1 cellular context compared by ENCODE assay signal in the genomic region with DNA sequence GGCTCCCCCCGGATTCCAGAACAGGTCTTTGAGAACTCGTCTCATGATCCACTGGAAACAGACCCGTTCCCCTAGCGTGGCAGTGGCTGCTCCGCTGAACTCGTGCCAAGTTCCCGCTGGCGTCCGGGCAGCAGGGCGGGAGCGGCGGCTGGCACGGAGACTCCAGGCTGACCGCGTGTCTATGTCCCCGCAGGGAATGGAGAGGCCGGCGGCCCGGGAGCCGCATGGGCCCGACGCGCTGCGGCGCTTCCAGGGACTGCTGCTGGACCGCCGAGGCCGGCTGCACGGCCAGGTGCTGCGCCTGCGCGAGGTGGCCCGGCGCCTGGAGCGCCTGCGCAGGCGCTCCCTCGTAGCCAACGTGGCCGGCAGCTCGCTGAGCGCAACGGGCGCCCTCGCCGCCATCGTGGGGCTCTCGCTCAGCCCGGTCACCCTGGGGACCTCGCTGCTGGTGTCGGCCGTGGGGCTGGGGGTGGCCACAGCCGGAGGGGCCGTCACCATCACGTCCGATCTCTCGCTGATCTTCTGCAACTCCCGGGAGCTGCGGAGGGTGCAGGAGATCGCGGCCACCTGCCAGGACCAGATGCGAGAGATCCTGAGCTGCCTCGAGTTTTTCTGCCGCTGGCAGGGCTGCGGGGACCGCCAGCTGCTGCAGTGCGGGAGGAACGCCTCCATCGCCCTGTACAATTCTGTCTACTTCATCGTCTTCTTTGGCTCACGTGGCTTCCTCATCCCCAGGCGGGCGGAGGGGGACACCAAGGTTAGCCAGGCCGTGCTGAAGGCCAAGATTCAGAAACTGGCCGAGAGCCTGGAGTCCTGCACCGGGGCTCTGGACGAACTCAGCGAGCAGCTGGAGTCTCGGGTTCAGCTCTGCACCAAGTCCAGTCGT.
TF ChIP-seq lines count a peak whose summit lies in the region.

No MANE protein-coding gene starts in this region.

TF ChIP-seq in A549, 52 proteins besides CTCF, POLR2A, EP300 and RAD21 (continued from another document):
- TF ChIP-seq, protein P1, sequence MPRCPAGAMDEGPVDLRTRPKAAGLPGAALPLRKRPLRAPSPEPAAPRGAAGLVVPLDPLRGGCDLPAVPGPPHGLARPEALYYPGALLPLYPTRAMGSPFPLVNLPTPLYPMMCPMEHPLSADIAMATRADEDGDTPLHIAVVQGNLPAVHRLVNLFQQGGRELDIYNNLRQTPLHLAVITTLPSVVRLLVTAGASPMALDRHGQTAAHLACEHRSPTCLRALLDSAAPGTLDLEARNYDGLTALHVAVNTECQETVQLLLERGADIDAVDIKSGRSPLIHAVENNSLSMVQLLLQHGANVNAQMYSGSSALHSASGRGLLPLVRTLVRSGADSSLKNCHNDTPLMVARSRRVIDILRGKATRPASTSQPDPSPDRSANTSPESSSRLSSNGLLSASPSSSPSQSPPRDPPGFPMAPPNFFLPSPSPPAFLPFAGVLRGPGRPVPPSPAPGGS (IDR thresholded peaks at IDR 0.05), result peak; percentile 86; the same call in 2 of the 3 replicates
- TF ChIP-seq, protein P2, sequence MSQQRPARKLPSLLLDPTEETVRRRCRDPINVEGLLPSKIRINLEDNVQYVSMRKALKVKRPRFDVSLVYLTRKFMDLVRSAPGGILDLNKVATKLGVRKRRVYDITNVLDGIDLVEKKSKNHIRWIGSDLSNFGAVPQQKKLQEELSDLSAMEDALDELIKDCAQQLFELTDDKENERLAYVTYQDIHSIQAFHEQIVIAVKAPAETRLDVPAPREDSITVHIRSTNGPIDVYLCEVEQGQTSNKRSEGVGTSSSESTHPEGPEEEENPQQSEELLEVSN (IDR thresholded peaks at IDR 0.05; ENCODE audit: borderline replicate concordance, low read depth), result peak; percentile 98
- peak; percentile 85; the same call in 1 of the 2 replicates for TF ChIP-seq FOXS1 (CRISPR knock-in tag; IDR thresholded peaks at IDR 0.05)
- TF ChIP-seq HOXB5 (CRISPR knock-in tag; IDR thresholded peaks at IDR 0.05), result peak; percentile 79
- no peak for TF ChIP-seq CHD2 (IDR thresholded peaks at IDR 0.05; ENCODE audit: low read length, partially characterized antibody)
